Comparison of ENCODE assay signal across 1 cellular context in the genomic region with DNA sequence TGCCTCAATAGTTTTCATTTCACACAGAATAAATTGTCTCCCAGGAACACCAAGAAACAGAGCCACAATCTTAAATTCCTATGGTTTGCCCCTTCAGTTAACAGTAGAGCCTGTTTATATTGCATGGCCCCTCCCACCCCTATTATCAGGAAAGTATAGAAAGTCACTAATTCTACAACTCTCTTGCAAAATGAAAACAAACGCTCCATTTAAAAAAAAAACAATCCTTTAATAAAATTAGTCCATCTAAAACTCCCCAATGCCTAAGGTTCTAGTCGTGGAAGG.
TF ChIP-seq lines count a peak whose summit lies in the region.

No MANE protein-coding gene starts in this region.

TF ChIP-seq in K562, 482 proteins besides CTCF, POLR2A, EP300 and RAD21:
- TF ChIP-seq, protein P1, sequence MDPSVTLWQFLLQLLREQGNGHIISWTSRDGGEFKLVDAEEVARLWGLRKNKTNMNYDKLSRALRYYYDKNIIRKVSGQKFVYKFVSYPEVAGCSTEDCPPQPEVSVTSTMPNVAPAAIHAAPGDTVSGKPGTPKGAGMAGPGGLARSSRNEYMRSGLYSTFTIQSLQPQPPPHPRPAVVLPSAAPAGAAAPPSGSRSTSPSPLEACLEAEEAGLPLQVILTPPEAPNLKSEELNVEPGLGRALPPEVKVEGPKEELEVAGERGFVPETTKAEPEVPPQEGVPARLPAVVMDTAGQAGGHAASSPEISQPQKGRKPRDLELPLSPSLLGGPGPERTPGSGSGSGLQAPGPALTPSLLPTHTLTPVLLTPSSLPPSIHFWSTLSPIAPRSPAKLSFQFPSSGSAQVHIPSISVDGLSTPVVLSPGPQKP (CRISPR knock-in tag; IDR thresholded peaks at IDR 0.05), result no peak
- TF ChIP-seq HDAC3 (IDR thresholded peaks at IDR 0.05; ENCODE audit: borderline replicate concordance, partially characterized antibody) (peak; percentile 40), RBFOX2 (IDR thresholded peaks at IDR 0.05; ENCODE audit: low read depth, low read length) (no peak), ZFP30 (CRISPR knock-in tag; IDR thresholded peaks at IDR 0.05; ENCODE audit: borderline replicate concordance) (no peak), KDM5B (IDR thresholded peaks at IDR 0.05; ENCODE audit: insufficient replicate concordance, low read depth, low read length) (peak; percentile 30), FOXK2 (conservative IDR thresholded peaks at IDR 0.05 in 1 of 2, IDR thresholded peaks at IDR 0.05 in 1 of 2; ENCODE audit: low read depth in 2 of 2) (peak; percentile 28 to 54; a peak in 1 of 4 replicates), TAL1 (IDR thresholded peaks at IDR 0.05) (no peak), CREM (IDR thresholded peaks at IDR 0.05; ENCODE audit: low read depth) (no peak), TBL1XR1 (IDR thresholded peaks at IDR 0.05; ENCODE audit: low read length in 2 of 2) (peak in 1 of 2 experiments; percentile 23; a peak in 1 of 4 replicates), SLC30A9 (CRISPR knock-in tag; IDR thresholded peaks at IDR 0.05) (no peak), L3MBTL2 (IDR thresholded peaks at IDR 0.05) (peak; percentile 7; the same call in 1 of the 2 replicates), CAMTA2 (CRISPR knock-in tag; conservative IDR thresholded peaks at IDR 0.05) (no peak), POLR2H (tag; IDR thresholded peaks at IDR 0.05; ENCODE audit: low read depth) (peak; percentile 46; the same call in 1 of the 2 replicates), ETV5 (CRISPR knock-in tag; IDR thresholded peaks at IDR 0.05; ENCODE audit: low read depth) (0 out of 2 replicates have a peak, but pooled peaks have one; percentile 10), PHTF2 (CRISPR knock-in tag; IDR thresholded peaks at IDR 0.05) (no peak), TBP (optimal IDR thresholded peaks at IDR 0.05; ENCODE audit: low read depth, low read length) (no peak)
- TF ChIP-seq, protein P2, sequence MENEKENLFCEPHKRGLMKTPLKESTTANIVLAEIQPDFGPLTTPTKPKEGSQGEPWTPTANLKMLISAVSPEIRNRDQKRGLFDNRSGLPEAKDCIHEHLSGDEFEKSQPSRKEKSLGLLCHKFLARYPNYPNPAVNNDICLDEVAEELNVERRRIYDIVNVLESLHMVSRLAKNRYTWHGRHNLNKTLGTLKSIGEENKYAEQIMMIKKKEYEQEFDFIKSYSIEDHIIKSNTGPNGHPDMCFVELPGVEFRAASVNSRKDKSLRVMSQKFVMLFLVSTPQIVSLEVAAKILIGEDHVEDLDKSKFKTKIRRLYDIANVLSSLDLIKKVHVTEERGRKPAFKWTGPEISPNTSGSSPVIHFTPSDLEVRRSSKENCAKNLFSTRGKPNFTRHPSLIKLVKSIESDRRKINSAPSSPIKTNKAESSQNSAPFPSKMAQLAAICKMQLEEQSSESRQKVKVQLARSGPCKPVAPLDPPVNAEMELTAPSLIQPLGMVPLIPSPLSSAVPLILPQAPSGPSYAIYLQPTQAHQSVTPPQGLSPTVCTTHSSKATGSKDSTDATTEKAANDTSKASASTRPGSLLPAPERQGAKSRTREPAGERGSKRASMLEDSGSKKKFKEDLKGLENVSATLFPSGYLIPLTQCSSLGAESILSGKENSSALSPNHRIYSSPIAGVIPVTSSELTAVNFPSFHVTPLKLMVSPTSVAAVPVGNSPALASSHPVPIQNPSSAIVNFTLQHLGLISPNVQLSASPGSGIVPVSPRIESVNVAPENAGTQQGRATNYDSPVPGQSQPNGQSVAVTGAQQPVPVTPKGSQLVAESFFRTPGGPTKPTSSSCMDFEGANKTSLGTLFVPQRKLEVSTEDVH (IDR thresholded peaks at IDR 0.05; ENCODE audit: low read depth, partially characterized antibody), result peak; percentile 2
- TF ChIP-seq, protein P3, sequence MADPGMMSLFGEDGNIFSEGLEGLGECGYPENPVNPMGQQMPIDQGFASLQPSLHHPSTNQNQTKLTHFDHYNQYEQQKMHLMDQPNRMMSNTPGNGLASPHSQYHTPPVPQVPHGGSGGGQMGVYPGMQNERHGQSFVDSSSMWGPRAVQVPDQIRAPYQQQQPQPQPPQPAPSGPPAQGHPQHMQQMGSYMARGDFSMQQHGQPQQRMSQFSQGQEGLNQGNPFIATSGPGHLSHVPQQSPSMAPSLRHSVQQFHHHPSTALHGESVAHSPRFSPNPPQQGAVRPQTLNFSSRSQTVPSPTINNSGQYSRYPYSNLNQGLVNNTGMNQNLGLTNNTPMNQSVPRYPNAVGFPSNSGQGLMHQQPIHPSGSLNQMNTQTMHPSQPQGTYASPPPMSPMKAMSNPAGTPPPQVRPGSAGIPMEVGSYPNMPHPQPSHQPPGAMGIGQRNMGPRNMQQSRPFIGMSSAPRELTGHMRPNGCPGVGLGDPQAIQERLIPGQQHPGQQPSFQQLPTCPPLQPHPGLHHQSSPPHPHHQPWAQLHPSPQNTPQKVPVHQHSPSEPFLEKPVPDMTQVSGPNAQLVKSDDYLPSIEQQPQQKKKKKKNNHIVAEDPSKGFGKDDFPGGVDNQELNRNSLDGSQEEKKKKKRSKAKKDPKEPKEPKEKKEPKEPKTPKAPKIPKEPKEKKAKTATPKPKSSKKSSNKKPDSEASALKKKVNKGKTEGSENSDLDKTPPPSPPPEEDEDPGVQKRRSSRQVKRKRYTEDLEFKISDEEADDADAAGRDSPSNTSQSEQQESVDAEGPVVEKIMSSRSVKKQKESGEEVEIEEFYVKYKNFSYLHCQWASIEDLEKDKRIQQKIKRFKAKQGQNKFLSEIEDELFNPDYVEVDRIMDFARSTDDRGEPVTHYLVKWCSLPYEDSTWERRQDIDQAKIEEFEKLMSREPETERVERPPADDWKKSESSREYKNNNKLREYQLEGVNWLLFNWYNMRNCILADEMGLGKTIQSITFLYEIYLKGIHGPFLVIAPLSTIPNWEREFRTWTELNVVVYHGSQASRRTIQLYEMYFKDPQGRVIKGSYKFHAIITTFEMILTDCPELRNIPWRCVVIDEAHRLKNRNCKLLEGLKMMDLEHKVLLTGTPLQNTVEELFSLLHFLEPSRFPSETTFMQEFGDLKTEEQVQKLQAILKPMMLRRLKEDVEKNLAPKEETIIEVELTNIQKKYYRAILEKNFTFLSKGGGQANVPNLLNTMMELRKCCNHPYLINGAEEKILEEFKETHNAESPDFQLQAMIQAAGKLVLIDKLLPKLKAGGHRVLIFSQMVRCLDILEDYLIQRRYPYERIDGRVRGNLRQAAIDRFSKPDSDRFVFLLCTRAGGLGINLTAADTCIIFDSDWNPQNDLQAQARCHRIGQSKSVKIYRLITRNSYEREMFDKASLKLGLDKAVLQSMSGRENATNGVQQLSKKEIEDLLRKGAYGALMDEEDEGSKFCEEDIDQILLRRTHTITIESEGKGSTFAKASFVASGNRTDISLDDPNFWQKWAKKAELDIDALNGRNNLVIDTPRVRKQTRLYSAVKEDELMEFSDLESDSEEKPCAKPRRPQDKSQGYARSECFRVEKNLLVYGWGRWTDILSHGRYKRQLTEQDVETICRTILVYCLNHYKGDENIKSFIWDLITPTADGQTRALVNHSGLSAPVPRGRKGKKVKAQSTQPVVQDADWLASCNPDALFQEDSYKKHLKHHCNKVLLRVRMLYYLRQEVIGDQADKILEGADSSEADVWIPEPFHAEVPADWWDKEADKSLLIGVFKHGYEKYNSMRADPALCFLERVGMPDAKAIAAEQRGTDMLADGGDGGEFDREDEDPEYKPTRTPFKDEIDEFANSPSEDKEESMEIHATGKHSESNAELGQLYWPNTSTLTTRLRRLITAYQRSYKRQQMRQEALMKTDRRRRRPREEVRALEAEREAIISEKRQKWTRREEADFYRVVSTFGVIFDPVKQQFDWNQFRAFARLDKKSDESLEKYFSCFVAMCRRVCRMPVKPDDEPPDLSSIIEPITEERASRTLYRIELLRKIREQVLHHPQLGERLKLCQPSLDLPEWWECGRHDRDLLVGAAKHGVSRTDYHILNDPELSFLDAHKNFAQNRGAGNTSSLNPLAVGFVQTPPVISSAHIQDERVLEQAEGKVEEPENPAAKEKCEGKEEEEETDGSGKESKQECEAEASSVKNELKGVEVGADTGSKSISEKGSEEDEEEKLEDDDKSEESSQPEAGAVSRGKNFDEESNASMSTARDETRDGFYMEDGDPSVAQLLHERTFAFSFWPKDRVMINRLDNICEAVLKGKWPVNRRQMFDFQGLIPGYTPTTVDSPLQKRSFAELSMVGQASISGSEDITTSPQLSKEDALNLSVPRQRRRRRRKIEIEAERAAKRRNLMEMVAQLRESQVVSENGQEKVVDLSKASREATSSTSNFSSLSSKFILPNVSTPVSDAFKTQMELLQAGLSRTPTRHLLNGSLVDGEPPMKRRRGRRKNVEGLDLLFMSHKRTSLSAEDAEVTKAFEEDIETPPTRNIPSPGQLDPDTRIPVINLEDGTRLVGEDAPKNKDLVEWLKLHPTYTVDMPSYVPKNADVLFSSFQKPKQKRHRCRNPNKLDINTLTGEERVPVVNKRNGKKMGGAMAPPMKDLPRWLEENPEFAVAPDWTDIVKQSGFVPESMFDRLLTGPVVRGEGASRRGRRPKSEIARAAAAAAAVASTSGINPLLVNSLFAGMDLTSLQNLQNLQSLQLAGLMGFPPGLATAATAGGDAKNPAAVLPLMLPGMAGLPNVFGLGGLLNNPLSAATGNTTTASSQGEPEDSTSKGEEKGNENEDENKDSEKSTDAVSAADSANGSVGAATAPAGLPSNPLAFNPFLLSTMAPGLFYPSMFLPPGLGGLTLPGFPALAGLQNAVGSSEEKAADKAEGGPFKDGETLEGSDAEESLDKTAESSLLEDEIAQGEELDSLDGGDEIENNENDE (IDR thresholded peaks at IDR 0.05; ENCODE audit: low read depth, low read length), result peak; percentile 8
- TF ChIP-seq, protein P4, sequence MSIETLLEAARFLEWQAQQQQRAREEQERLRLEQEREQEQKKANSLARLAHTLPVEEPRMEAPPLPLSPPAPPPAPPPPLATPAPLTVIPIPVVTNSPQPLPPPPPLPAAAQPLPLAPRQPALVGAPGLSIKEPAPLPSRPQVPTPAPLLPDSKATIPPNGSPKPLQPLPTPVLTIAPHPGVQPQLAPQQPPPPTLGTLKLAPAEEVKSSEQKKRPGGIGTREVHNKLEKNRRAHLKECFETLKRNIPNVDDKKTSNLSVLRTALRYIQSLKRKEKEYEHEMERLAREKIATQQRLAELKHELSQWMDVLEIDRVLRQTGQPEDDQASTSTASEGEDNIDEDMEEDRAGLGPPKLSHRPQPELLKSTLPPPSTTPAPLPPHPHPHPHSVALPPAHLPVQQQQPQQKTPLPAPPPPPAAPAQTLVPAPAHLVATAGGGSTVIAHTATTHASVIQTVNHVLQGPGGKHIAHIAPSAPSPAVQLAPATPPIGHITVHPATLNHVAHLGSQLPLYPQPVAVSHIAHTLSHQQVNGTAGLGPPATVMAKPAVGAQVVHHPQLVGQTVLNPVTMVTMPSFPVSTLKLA (conservative IDR thresholded peaks at IDR 0.05), result 0 out of 4 replicates have a peak, but pooled peaks of 1 of the 2 experiments have one; percentile 7
